18 cellular contexts compared by ENCODE assay signal in the genomic region with DNA sequence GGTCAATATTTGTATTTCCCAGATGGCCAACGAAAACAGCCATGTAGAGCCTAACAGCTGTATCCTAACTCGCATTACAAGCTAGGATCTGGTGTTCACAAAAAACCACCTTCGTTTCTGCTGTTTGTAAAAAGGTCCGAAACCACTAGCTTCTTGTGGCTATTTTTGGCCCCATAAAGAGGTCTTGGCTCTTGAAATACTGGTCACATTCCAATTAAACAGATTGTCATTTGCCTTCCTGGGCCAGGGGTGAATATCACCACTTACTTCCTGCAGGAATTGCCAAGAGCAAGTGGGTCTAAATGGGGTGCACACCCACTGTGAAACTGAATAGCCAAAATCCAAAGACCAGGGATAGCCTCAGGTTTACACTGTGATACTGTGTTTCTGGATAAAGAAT.
"Had no signal": no experiment of that assay in that cellular context is flagged by ENCODE, and none has a peak within 500 bp of the region (broad histone marks: within the 10 kb centered on the region; RNA-seq: fewer than 3 reads in every experiment).

No MANE protein-coding gene starts in this region.

- H3K27me3 ChIP-seq: gastrocnemius medialis, heart right ventricle, left lung, spleen, testis had no signal

- H3K9me3 ChIP-seq: gastrocnemius medialis, left lung, testis had no signal

- ATAC-seq: gastrocnemius medialis; left lung; stimulated activated memory B cell treated with anti-CD40 and anti-IgM and Interleukin-4, amounts not matched to agents 10 μg/mL and 1 μg/mL and 100 μg/mL, for 72 hours had no signal

- H3K9me3 Mint-ChIP-seq: central memory CD8-positive, alpha-beta T cell; type B pancreatic cell had no signal

- H3K36me3 ChIP-seq: gastrocnemius medialis, heart right ventricle, left lung, spleen had no signal

- H3K27ac ChIP-seq: gastrocnemius medialis, heart right ventricle, left lung, SK-N-MC, spleen, testis had no signal

- H3K4me1 ChIP-seq: gastrocnemius medialis, left lung, spleen, testis had no signal

- H3K27ac Mint-ChIP-seq: brain; stimulated activated memory B cell treated with anti-CD40 and anti-IgM and Interleukin-4, amounts not matched to agents 10 μg/mL and 1 μg/mL and 100 μg/mL, for 72 hours; type B pancreatic cell had no signal

- H3K4me3 Mint-ChIP-seq: brain; central memory CD8-positive, alpha-beta T cell; neural crest cell; stimulated activated memory B cell treated with anti-CD40 and anti-IgM and Interleukin-4, amounts not matched to agents 10 μg/mL and 1 μg/mL and 100 μg/mL, for 72 hours; type B pancreatic cell had no signal

- H3K27me3 Mint-ChIP-seq: stimulated activated memory B cell treated with anti-CD40 and anti-IgM and Interleukin-4, amounts not matched to agents 10 μg/mL and 1 μg/mL and 100 μg/mL, for 72 hours; type B pancreatic cell had no signal

- H3K4me1 Mint-ChIP-seq: central memory CD8-positive, alpha-beta T cell had no signal

- DNase-seq: activated CD4-positive, CD25-positive, alpha-beta regulatory T cell; activated effector memory CD4-positive, alpha-beta T cell treated with anti-CD3 and anti-CD28 coated beads, Interleukin-2, amount 50 U/mL, for 16 hours; cortex of kidney; erythroblast; gastrocnemius medialis; heart right ventricle; left lung; retina; spleen; stimulated activated CD4-positive, alpha-beta T cell treated with anti-CD3 and anti-CD28 coated beads, Interleukin-4, amount 100 ng/mL, for 4 hours; T1000; testis had no signal

- H3K36me3 Mint-ChIP-seq: stimulated activated memory B cell treated with anti-CD40 and anti-IgM and Interleukin-4, amounts not matched to agents 10 μg/mL and 1 μg/mL and 100 μg/mL, for 72 hours had no signal

- H3K4me3 ChIP-seq: gastrocnemius medialis, heart right ventricle, left lung, SK-N-MC, spleen, testis had no signal
